Comparison of ENCODE assay signal across 27 cellular contexts in the genomic region with DNA sequence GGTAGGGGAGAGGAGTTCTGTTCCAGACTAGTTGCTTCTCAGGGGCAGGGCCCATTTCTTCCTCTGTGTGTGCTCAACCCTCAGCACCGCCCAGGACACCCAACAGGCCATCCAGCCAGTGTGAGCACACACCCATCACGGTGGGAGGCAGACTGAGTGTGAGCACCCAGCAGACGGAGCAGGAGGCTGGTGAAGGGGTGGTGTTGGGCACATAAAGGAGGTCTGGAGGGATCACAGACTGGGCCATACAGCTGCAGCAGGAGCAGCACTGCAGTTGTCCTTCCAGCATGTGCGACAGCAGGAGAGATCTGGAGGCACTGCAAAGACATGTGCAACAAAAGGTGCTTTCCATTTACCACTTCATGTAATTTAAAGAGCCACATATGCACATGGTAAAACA.
"Had no signal": no experiment of that assay in that cellular context is flagged by ENCODE, and none has a peak within 500 bp of the region (broad histone marks: within the 10 kb centered on the region; RNA-seq: fewer than 3 reads in every experiment).

No MANE protein-coding gene starts in this region.

- H3K27me3 ChIP-seq: colonic mucosa, foreskin keratinocyte, gastroesophageal sphincter, pancreas, sigmoid colon, spleen, testis, tibial artery, upper lobe of left lung had no signal

- H3K9me3 ChIP-seq: colonic mucosa, gastroesophageal sphincter, heart right ventricle, left lung, pancreas, sigmoid colon, spleen, testis, tibial artery, upper lobe of left lung had no signal

- ATAC-seq: esophagus mucosa; foreskin keratinocyte; gastroesophageal sphincter; heart right ventricle; left lung; naive thymus-derived CD4-positive, alpha-beta T cell; pancreas; right cardiac atrium; stimulated activated memory B cell treated with anti-CD40 and anti-IgM and Interleukin-4, amounts not matched to agents 10 μg/mL and 1 μg/mL and 100 μg/mL, for 72 hours; stimulated activated naive CD8-positive, alpha-beta T cell treated with anti-CD3 and anti-CD28 coated beads, Interleukin-15, Interleukin-2, amounts not matched to agents 100 U/mL and 50 U/mL, for 24 hours had no signal

- H3K4me3 ChIP-seq: colonic mucosa, gastroesophageal sphincter, heart right ventricle, left lung, pancreas, sigmoid colon, spleen, testis, tibial artery, upper lobe of left lung had no signal

- H3K27ac ChIP-seq: colonic mucosa, epithelial cell of prostate, foreskin keratinocyte, gastroesophageal sphincter, heart right ventricle, left lung, pancreas, sigmoid colon, spleen, testis, upper lobe of left lung had no signal

- H3K4me1 ChIP-seq: colonic mucosa, left lung, sigmoid colon had no signal

- FAIRE-seq: islet of Langerhans, pancreas had no signal

- DNase-seq: colonic mucosa; effector CD8-positive, alpha-beta T cell; foreskin keratinocyte; glutamatergic neuron; heart right ventricle; hippocampal formation; left cardiac atrium; left lung; mesenchymal stem cell; naive thymus-derived CD4-positive, alpha-beta T cell; nephron progenitor cell; occipital lobe; pancreas; right cardiac atrium; sigmoid colon; spleen; stimulated activated CD4-positive, alpha-beta T cell treated with anti-CD3 and anti-CD28 coated beads, Interleukin-4, amount 100 ng/mL, for 4 hours; stimulated activated naive CD8-positive, alpha-beta T cell treated with anti-CD3 and anti-CD28 coated beads, Interleukin-15, Interleukin-2, amounts not matched to agents 100 U/mL and 50 U/mL, for 24 hours; substantia nigra; testis; upper lobe of left lung had no signal

- H3K36me3 ChIP-seq: colonic mucosa, heart right ventricle, left lung, pancreas, sigmoid colon, tibial artery, upper lobe of left lung had no signal
